ENCODE assay signal across 18 cellular contexts in genomic region chr6:15618685-15619084, GRCh38. TPM values are rescaled to one million over a fixed set of nuclear protein-coding genes. Genes with fewer than 3 reads are reported as not detected.
A peak's percentile ranks its signal among the peaks of the same experiment; 100 is the strongest.
DNase-seq lines count a peak whose midpoint lies in the region; ATAC-seq and TF ChIP-seq lines count a peak whose summit lies in the region.
"Had no signal": no experiment of that assay in that cellular context is flagged by ENCODE, and none has a peak within 500 bp of the region (broad histone marks: within the 10 kb centered on the region; RNA-seq: fewer than 3 reads in every experiment).

No MANE protein-coding gene starts in this region.

- peaks cover 1% of the 10 kb centered on the region for H4K20me1 ChIP-seq in neural progenitor cell (ENCODE audit: low read depth)

- TF ChIP-seq CTCF in neural progenitor cell (IDR thresholded peaks at IDR 0.05), result no peak

- intact Hi-C loops in activated CD4-positive, alpha-beta T cell treated with anti-CD3 and anti-CD28 coated beads, Interleukin-2, amount 10 ng/mL, durations not matched to agents 24 days and 14 days (cut with micrococcal nuclease), result no loop called here

- H2AFZ ChIP-seq in neural progenitor cell (replicated peaks), result no peak overlapping the region

- H3K27me3 Mint-ChIP-seq in activated CD4-positive, alpha-beta T cell treated with anti-CD3 and anti-CD28 coated beads, Interleukin-2, amount 10 ng/mL, durations not matched to agents 24 days and 14 days, result no peaks in the 10 kb centered on the region
- no peaks in the 10 kb centered on the region for H3K27me3 Mint-ChIP-seq in central memory CD8-positive, alpha-beta T cell
- H3K27me3 Mint-ChIP-seq in neural progenitor cell (ENCODE audit: insufficient read depth, low read depth), result no peaks in the 10 kb centered on the region
- H3K27me3 Mint-ChIP-seq: B cell; CD4-positive, alpha-beta T cell had no signal

- no peaks in the 10 kb centered on the region for H3K27me3 ChIP-seq in neural progenitor cell
- H3K27me3 ChIP-seq: BLaER1 treated with 17β-estradiol and CSF1 and Interleukin-3, amounts not matched to agents 10 nM and 100 nM had no signal

- H3K4me3 Mint-ChIP-seq in activated CD4-positive, alpha-beta T cell treated with anti-CD3 and anti-CD28 coated beads, Interleukin-2, amount 10 ng/mL, durations not matched to agents 24 days and 14 days, result no peak overlapping the region
- no peak overlapping the region for H3K4me3 Mint-ChIP-seq in central memory CD8-positive, alpha-beta T cell
- H3K4me3 Mint-ChIP-seq in neural progenitor cell, result no peak overlapping the region
- H3K4me3 Mint-ChIP-seq: B cell; CD4-positive, alpha-beta T cell; CD8-positive, alpha-beta T cell had no signal

- H3K27ac Mint-ChIP-seq in activated CD4-positive, alpha-beta T cell treated with anti-CD3 and anti-CD28 coated beads, Interleukin-2, amount 10 ng/mL, durations not matched to agents 24 days and 14 days, result peak overlapping the region; percentile 6
- H3K27ac Mint-ChIP-seq in central memory CD8-positive, alpha-beta T cell (ENCODE audit: low read depth), result peak overlapping the region; percentile 33
- H3K27ac Mint-ChIP-seq in neural progenitor cell, result peak overlapping the region; percentile 20
- H3K27ac Mint-ChIP-seq: B cell; CD4-positive, alpha-beta T cell; CD8-positive, alpha-beta T cell had no signal

- no peaks in the 10 kb centered on the region for H3K9me3 Mint-ChIP-seq in activated CD4-positive, alpha-beta T cell treated with anti-CD3 and anti-CD28 coated beads, Interleukin-2, amount 10 ng/mL, durations not matched to agents 24 days and 14 days
- no peaks in the 10 kb centered on the region for H3K9me3 Mint-ChIP-seq in central memory CD8-positive, alpha-beta T cell
- H3K9me3 Mint-ChIP-seq in neural progenitor cell, result no peaks in the 10 kb centered on the region
- H3K9me3 Mint-ChIP-seq: CD4-positive, alpha-beta T cell; CD8-positive, alpha-beta T cell had no signal

- no peak for ATAC-seq in central memory CD8-positive, alpha-beta T cell (replicated peaks; ENCODE audit: extremely low read depth, poor library complexity, severe bottlenecking)
- ATAC-seq: A549; CD8-positive, alpha-beta T cell had no signal

- no peak overlapping the region for H3K4me2 ChIP-seq in neural progenitor cell
- H3K4me2 ChIP-seq: A549; BLaER1 treated with 17β-estradiol and CSF1 and Interleukin-3, amounts not matched to agents 10 nM and 100 nM had no signal

- DNase-seq in activated CD4-positive, alpha-beta T cell treated with anti-CD3 and anti-CD28 coated beads, Interleukin-2, amount 10 ng/mL, durations not matched to agents 24 days and 14 days, result no peak
- no peak for DNase-seq in activated CD4-positive, alpha-beta T cell treated with anti-CD3 and anti-CD28 coated beads for 4 hours
- no peak for DNase-seq in central memory CD8-positive, alpha-beta T cell (ENCODE audit: low spot score in 2 of 2)
- DNase-seq in neural progenitor cell (ENCODE audit: low spot score) (no peak), KG1 (lab: John Stamatoyannopoulos, UW) (no peak), RKO (ENCODE audit: low spot score) (no peak)
- DNase-seq: AML-193; Caco-2; Calu3; CD4-positive, alpha-beta T cell; CD8-positive, alpha-beta T cell; DMS79 treated with DMSO at 0.1 percent for 48 hours; GF-D8 had no signal

- H3K36me3 ChIP-seq in neural progenitor cell, result no peaks in the 10 kb centered on the region

- peaks cover 30% of the 10 kb centered on the region for H3K4me1 ChIP-seq in neural progenitor cell
- H3K4me1 ChIP-seq: A549 had no signal

- H3K36me3 Mint-ChIP-seq in activated CD4-positive, alpha-beta T cell treated with anti-CD3 and anti-CD28 coated beads, Interleukin-2, amount 10 ng/mL, durations not matched to agents 24 days and 14 days (ENCODE audit: low read depth), result peaks cover 14% of the 10 kb centered on the region
- H3K36me3 Mint-ChIP-seq in central memory CD8-positive, alpha-beta T cell (ENCODE audit: insufficient read depth), result peaks cover 9% of the 10 kb centered on the region
- peaks cover 7% of the 10 kb centered on the region for H3K36me3 Mint-ChIP-seq in neural progenitor cell

- no peaks in the 10 kb centered on the region for H3K9me3 ChIP-seq in neural progenitor cell (ENCODE audit: low read depth)
- H3K9me3 ChIP-seq: A549, Caco-2 had no signal

- H3K79me2 ChIP-seq in neural progenitor cell (ENCODE audit: low read depth), result no peaks in the 10 kb centered on the region

- peaks cover 17% of the 10 kb centered on the region for H3F3A ChIP-seq in neural progenitor cell (ENCODE audit: low read depth)

- H3K9ac ChIP-seq in neural progenitor cell, result no peak overlapping the region
- H3K9ac ChIP-seq: BLaER1 treated with 17β-estradiol and CSF1 and Interleukin-3, amounts not matched to agents 10 nM and 100 nM had no signal

- H3K4me3 ChIP-seq in neural progenitor cell, result no peak overlapping the region
- H3K4me3 ChIP-seq: A549; BLaER1 treated with 17β-estradiol and CSF1 and Interleukin-3, amounts not matched to agents 10 nM and 100 nM had no signal

- H3K27ac ChIP-seq in neural progenitor cell, result no peak overlapping the region
- H3K27ac ChIP-seq: 22Rv1; A549; BLaER1 treated with 17β-estradiol and CSF1 and Interleukin-3, amounts not matched to agents 10 nM and 100 nM; C4-2B had no signal

- H3K4me1 Mint-ChIP-seq in activated CD4-positive, alpha-beta T cell treated with anti-CD3 and anti-CD28 coated beads, Interleukin-2, amount 10 ng/mL, durations not matched to agents 24 days and 14 days, result peaks cover 17% of the 10 kb centered on the region
- peaks cover 48% of the 10 kb centered on the region for H3K4me1 Mint-ChIP-seq in central memory CD8-positive, alpha-beta T cell
- peaks cover 19% of the 10 kb centered on the region for H3K4me1 Mint-ChIP-seq in neural progenitor cell

RNA-seq across cellular contexts. Expression of gene DTNBP1, which starts 44.1 kb away (rescaled TPM):
- 15.1 and 17.3 TPM in 2 replicates for total RNA-seq in activated CD4-positive, alpha-beta T cell treated with anti-CD3 and anti-CD28 coated beads, Interleukin-2, amount 10 ng/mL, durations not matched to agents 24 days and 14 days
- 4.5 and 6.0 TPM in 2 replicates for total RNA-seq in neural progenitor cell (ENCODE audit: low replicate concordance)
